ENCODE assay signal across 8 cellular contexts in genomic region chr15:70853270-70853854, GRCh38. TPM values are rescaled to one million over a fixed set of nuclear protein-coding genes. Genes with fewer than 3 reads are reported as not detected.
DNase-seq lines count a peak whose midpoint lies in the region; ATAC-seq, FAIRE-seq and TF ChIP-seq lines count a peak whose summit lies in the region.

No MANE protein-coding gene starts in this region.

- no peak overlapping the region for H3K4ac ChIP-seq in H1 (replicated peaks; ENCODE audit: insufficient read length, low read depth, low read length)

- H3K4me1 ChIP-seq in H1 (replicated peaks in 1 of 4; ENCODE audit: control insufficient read depth in 3 of 4, insufficient read depth in 4 of 4, low read length in 3 of 4) = peaks cover 3 to 8% (median 5%) of the 10 kb centered on the region in 4 experiments; a peak in 4 of 7 replicates
- H3K4me1 ChIP-seq in mesodermal cell (ENCODE audit: control insufficient read depth, insufficient read depth, low read length, poor library complexity, severe bottlenecking) = peaks cover 15% of the 10 kb centered on the region
- peaks cover 17% of the 10 kb centered on the region for H3K4me1 ChIP-seq in upper lobe of right lung

- H2BK15ac ChIP-seq in H1 (ENCODE audit: low read length) = no peak overlapping the region

- TF ChIP-seq RAD21 in H1 (IDR thresholded peaks at IDR 0.05 in 1 of 2, conservative IDR thresholded peaks at IDR 0.05 in 1 of 2; ENCODE audit: low read depth in 2 of 2, low read length in 2 of 2) = no peak

- no peak overlapping the region; the same call in 1 of the 2 replicates for H3K27ac ChIP-seq in H1 (ENCODE audit: low read depth, low read length)
- peak overlapping the region; percentile 36 for H3K27ac ChIP-seq in mesodermal cell (ENCODE audit: low read depth, low read length, severe bottlenecking)
- peak overlapping the region; percentile 78 for H3K27ac ChIP-seq in upper lobe of right lung

- peak overlapping the region; percentile 81; the same call in 1 of the 2 replicates for H4K8ac ChIP-seq in H1 (ENCODE audit: extremely low read depth, insufficient read depth, low read length)

- no peaks in the 10 kb centered on the region for H3K36me3 ChIP-seq in H1 (ENCODE audit: control insufficient read depth in 2 of 4, insufficient read depth in 4 of 4, low read length in 3 of 4)
- H3K36me3 ChIP-seq in mesodermal cell (ENCODE audit: control insufficient read depth, insufficient read depth, low read length) = peaks cover 23% of the 10 kb centered on the region
- H3K36me3 ChIP-seq in upper lobe of right lung = no peaks in the 10 kb centered on the region

- POLR2A ChIA-PET in H1 (lab: Charles Lee; ENCODE audit: partially characterized antibody) = interaction anchor here (0.8 to 2.4 kb wide), 6 partner anchors 10 to 353 kb away, joined by 3 to 10 read pairs (median 4); partner anchors contain the start of gene THAP10

- H2BK20ac ChIP-seq in H1 (ENCODE audit: low read length) = no peak overlapping the region

- no peak for TF ChIP-seq EP300 in H1 (IDR thresholded peaks at IDR 0.05; ENCODE audit: borderline replicate concordance in 1 of 2, low read depth in 2 of 2, low read length in 2 of 2)

- peak; percentile 29 for DNase-seq in NCI-H82 (lab: John Stamatoyannopoulos, UW)
- no peak for DNase-seq in NCI-H82 treated with DMSO at 0.1 percent for 48 hours (lab: John Stamatoyannopoulos, UW; ENCODE audit: unreplicated experiment)
- peak; percentile 65 for DNase-seq in RPMI7951 (ENCODE audit: low read depth)
- DNase-seq in H1 (ENCODE audit: low read depth in 1 of 2, low spot score in 2 of 2) = peak; percentile 46 to 76
- DNase-seq in upper lobe of right lung = no peak
- no peak for DNase-seq in GOT3 (lab: John Stamatoyannopoulos, UW)

- H2BK120ac ChIP-seq in H1 (replicated peaks; ENCODE audit: low read depth, low read length) = no peak overlapping the region

- H3K79me1 ChIP-seq in H1 (ENCODE audit: low read depth, low read length) = no peaks in the 10 kb centered on the region

- H3K23me2 ChIP-seq in H1 (ENCODE audit: low read depth, low read length) = peaks cover 10% of the 10 kb centered on the region; the same call in 1 of the 2 replicates

- no peak for FAIRE-seq in H1 (lab: Jason Lieb, UNC)

- peak overlapping the region; percentile 3 to 79 (median 18); a peak in 4 of 7 replicates for H3K9ac ChIP-seq in H1 (replicated peaks in 1 of 4; ENCODE audit: extremely low read depth in 1 of 4, low read depth in 3 of 4, low read length in 3 of 4)

- H3K27me3 ChIP-seq in H1 (replicated peaks in 1 of 4; ENCODE audit: control insufficient read depth in 3 of 4, extremely low read depth in 1 of 4, insufficient read depth in 3 of 4, low read length in 3 of 4) = 0 out of 7 replicates have a peak, but pooled peaks cover 0 to 3% (median 0%) of the 10 kb centered on the region in 4 experiments
- peaks cover 19% of the 10 kb centered on the region for H3K27me3 ChIP-seq in upper lobe of right lung

- H4K20me1 ChIP-seq in H1 (replicated peaks in 1 of 2; ENCODE audit: control insufficient read depth in 1 of 2, insufficient read depth in 2 of 2, low read length in 2 of 2) = no peaks in the 10 kb centered on the region

- no peak overlapping the region for H2AK5ac ChIP-seq in H1 (ENCODE audit: low read depth, low read length)

- H3K4me2 ChIP-seq in H1 (ENCODE audit: insufficient read depth in 1 of 2, low read depth in 2 of 2, low read length in 2 of 2) = peak overlapping the region; percentile 36 to 90

- no peak overlapping the region for H3K56ac ChIP-seq in H1 (replicated peaks; ENCODE audit: insufficient read length, low read depth, low read length)

- peak; percentile 16 for ATAC-seq in upper lobe of right lung
- ATAC-seq in HG02870 (IDR thresholded peaks at IDR 0.05; ENCODE audit: unreplicated experiment) = no peak

- intact Hi-C loops in upper lobe of right lung (cut with DNase I) = no loop called here

- no peak overlapping the region for H3K18ac ChIP-seq in H1 (ENCODE audit: extremely low read depth, low read length)

- H3K14ac ChIP-seq in H1 (ENCODE audit: insufficient read length) = no peak overlapping the region

- peak in 1 of 2 experiments; percentile 44; a peak in 2 of 3 replicates for TF ChIP-seq POLR2A in H1 (IDR thresholded peaks at IDR 0.05; ENCODE audit: control extremely low read depth in 1 of 2, low read depth in 2 of 2, low read length in 2 of 2)

- peaks cover 0 to 9% of the 10 kb centered on the region in 2 experiments; a peak in 1 of 4 replicates for H3K79me2 ChIP-seq in H1 (ENCODE audit: control insufficient read depth in 1 of 2, insufficient read depth in 2 of 2, low read length in 2 of 2)

- no peak overlapping the region for H2BK5ac ChIP-seq in H1 (ENCODE audit: low read depth, low read length)

- H3K4me3 ChIP-seq in H1 (ENCODE audit: extremely low read depth in 1 of 4, insufficient read depth in 2 of 4, low read depth in 3 of 4, low read length in 4 of 4) (peak overlapping the region; percentile 70 to 80 (median 73)), mesodermal cell (ENCODE audit: extremely low read depth, insufficient read depth, low read length, poor library complexity, severe bottlenecking) (peak overlapping the region; percentile 72), upper lobe of right lung (peak overlapping the region; percentile 60)

- peak overlapping the region; percentile 62 for H4K91ac ChIP-seq in H1 (replicated peaks; ENCODE audit: insufficient read length, low read length)

- H3K23ac ChIP-seq in H1 (ENCODE audit: insufficient read length) = no peak overlapping the region

- no peak overlapping the region for H4K5ac ChIP-seq in H1 (ENCODE audit: insufficient read length, low read depth, low read length)

- WGBS in H1 (ENCODE audit: extremely low coverage in 1 of 2, insufficient coverage in 1 of 2, insufficient read length in 1 of 2, insufficient replicate concordance in 2 of 2, low coverage in 1 of 2, low lambda C conversion rate in 2 of 2, missing lambda C conversion rate in 1 of 2), 2 experiments = 1% methylated on average over 28 of the region's 38 CpGs; no CpG with 5 or more reads in 1 of the 2 experiments
- WGBS in mesodermal cell (ENCODE audit: insufficient coverage in 2 of 2), 2 experiments = 0 to 1% methylated on average over 20 to 35 of the region's 38 CpGs

- CTCF ChIA-PET in H1 (lab: Charles Lee; ENCODE audit: partially characterized antibody) = interaction anchor here (0.6 to 2.7 kb wide), 9 partner anchors 15 to 41 kb away, joined by 3 to 13 read pairs (median 5); no protein-coding TSS in a partner anchor

- H2BK12ac ChIP-seq in H1 (ENCODE audit: low read depth, low read length) = no peak overlapping the region

- H3K9me3 ChIP-seq in H1 (ENCODE audit: insufficient read depth in 2 of 2, low read depth in 1 of 2, low read length in 1 of 2) = no peaks in the 10 kb centered on the region
- no peaks in the 10 kb centered on the region for H3K9me3 ChIP-seq in mesodermal cell (ENCODE audit: control insufficient read depth, low read length)
- H3K9me3 ChIP-seq in upper lobe of right lung = no peaks in the 10 kb centered on the region

- no peak for TF ChIP-seq CTCF in H1 (IDR thresholded peaks at IDR 0.05; ENCODE audit: control extremely low read depth in 1 of 3, insufficient read depth in 1 of 3, low read depth in 1 of 3, low read length in 3 of 3)
- TF ChIP-seq CTCF in upper lobe of right lung (IDR thresholded peaks at IDR 0.05) = no peak

- 0 out of 2 replicates have a peak overlapping the region, but pooled peaks have one; percentile 6 for H2AFZ ChIP-seq in H1 (ENCODE audit: low read length)

RNA-seq across cellular contexts. Expression of gene LARP6, which starts 0.6 kb away (rescaled TPM):
- 64.3 and 72.7 TPM in 2 replicates for total RNA-seq in RPMI7951 (2014; rRNA removed; shearing (Covaris generic))
- 20.2 and 21.0 TPM in 2 replicates for total RNA-seq in H1 (2021; fragmentation: NEBNext Ultra II Directional; extraction: Animal tissue kit (Norgen Biotek cat#: 25700))
- 23.9 and 24.7 TPM in 2 replicates for polyA plus RNA-seq in H1 (2011; rRNA removed)
- polyA plus RNA-seq in H1 (2011; cell fraction: cytosol; rRNA removed) = 24.6 TPM
- polyA plus RNA-seq in H1 (2011; cell fraction: nucleus; rRNA removed) = 15.6 TPM
- polyA plus RNA-seq in H1 (2012, experiment 1 of 2) = 21.5 to 30.2 TPM (median 23.2 TPM) in 4 replicates
- 15.6 TPM for polyA plus RNA-seq in H1 (2012, experiment 2 of 2)
- 17.0 TPM for polyA plus RNA-seq in H1 (2013, experiment 1 of 2)
- 17.2 TPM for polyA plus RNA-seq in H1 (2013, experiment 2 of 2)
- polyA minus RNA-seq in H1 (2011; rRNA and poly(A)+ RNA removed) = 12.1 and 12.8 TPM in 2 replicates
- polyA minus RNA-seq in H1 (2011; cell fraction: cytosol; rRNA and poly(A)+ RNA removed) = 5.7 TPM
- 15.3 TPM for polyA minus RNA-seq in H1 (2011; cell fraction: nucleus; rRNA and poly(A)+ RNA removed)
- 22.8 TPM for polyA plus RNA-seq in mesodermal cell (2013, experiment 1 of 2)
- polyA plus RNA-seq in mesodermal cell (2013, experiment 2 of 2) = 20.9 TPM
- total RNA-seq in upper lobe of right lung = 6.2 TPM

RNA-seq across cellular contexts. Expression of gene THAP10, which starts 38.9 kb away (rescaled TPM):
- 8.4 and 9.0 TPM in 2 replicates for total RNA-seq in RPMI7951 (2014; rRNA removed; shearing (Covaris generic))
- total RNA-seq in H1 (2021; fragmentation: NEBNext Ultra II Directional; extraction: Animal tissue kit (Norgen Biotek cat#: 25700)) = 3.4 and 4.5 TPM in 2 replicates
- 2.8 and 3.2 TPM in 2 replicates for polyA plus RNA-seq in H1 (2011; rRNA removed)
- polyA plus RNA-seq in H1 (2011; cell fraction: cytosol; rRNA removed) = 3.8 TPM
- polyA plus RNA-seq in H1 (2011; cell fraction: nucleus; rRNA removed) = 1.9 TPM
- 2.0 to 4.7 TPM (median 3.4 TPM) in 4 replicates for polyA plus RNA-seq in H1 (2012, experiment 1 of 2)
- 0.62 TPM for polyA plus RNA-seq in H1 (2012, experiment 2 of 2)
- polyA plus RNA-seq in H1 (2013, experiment 1 of 2) = 2.7 TPM
- 2.7 TPM for polyA plus RNA-seq in H1 (2013, experiment 2 of 2)
- polyA minus RNA-seq in H1 (2011; rRNA and poly(A)+ RNA removed) = 1.5 and 2.0 TPM in 2 replicates
- 4.3 TPM for polyA minus RNA-seq in H1 (2011; cell fraction: cytosol; rRNA and poly(A)+ RNA removed)
- 1.8 TPM for polyA minus RNA-seq in H1 (2011; cell fraction: nucleus; rRNA and poly(A)+ RNA removed)
- polyA plus RNA-seq in mesodermal cell (2013, experiment 1 of 2) = 5.5 TPM
- polyA plus RNA-seq in mesodermal cell (2013, experiment 2 of 2) = 6.1 TPM
- total RNA-seq in upper lobe of right lung = 1.5 TPM

RNA-seq across cellular contexts. Expression of gene LRRC49, which starts 39.3 kb away (rescaled TPM):
- 12.5 and 14.5 TPM in 2 replicates for total RNA-seq in RPMI7951 (2014; rRNA removed; shearing (Covaris generic))
- 9.3 and 10.4 TPM in 2 replicates for total RNA-seq in H1 (2021; fragmentation: NEBNext Ultra II Directional; extraction: Animal tissue kit (Norgen Biotek cat#: 25700))
- 5.0 TPM in 2 replicates for polyA plus RNA-seq in H1 (2011; rRNA removed)
- 7.7 TPM for polyA plus RNA-seq in H1 (2011; cell fraction: cytosol; rRNA removed)
- 6.0 TPM for polyA plus RNA-seq in H1 (2011; cell fraction: nucleus; rRNA removed)
- 6.2 to 8.3 TPM (median 7.3 TPM) in 4 replicates for polyA plus RNA-seq in H1 (2012, experiment 1 of 2)
- polyA plus RNA-seq in H1 (2012, experiment 2 of 2) = 0.64 TPM
- polyA plus RNA-seq in H1 (2013, experiment 1 of 2) = 7.6 TPM
- polyA plus RNA-seq in H1 (2013, experiment 2 of 2) = 6.7 TPM
- 9.2 and 13.0 TPM in 2 replicates for polyA minus RNA-seq in H1 (2011; rRNA and poly(A)+ RNA removed)
- polyA minus RNA-seq in H1 (2011; cell fraction: cytosol; rRNA and poly(A)+ RNA removed) = 7.0 TPM
- polyA minus RNA-seq in H1 (2011; cell fraction: nucleus; rRNA and poly(A)+ RNA removed) = 39.8 TPM
- polyA plus RNA-seq in mesodermal cell (2013, experiment 1 of 2) = 5.7 TPM
- polyA plus RNA-seq in mesodermal cell (2013, experiment 2 of 2) = 7.5 TPM
- 4.3 TPM for total RNA-seq in upper lobe of right lung

Comparison
In these comparisons a context has a peak if more than half of its experiments do, and no peak if none do; other contexts are left out.
1. DNase-seq: peak in NCI-H82 (single experiment), RPMI7951 (single experiment) and H1 (2 of 2); none in NCI-H82 treated with DMSO at 0.1 percent for 48 hours (single experiment), upper lobe of right lung (single experiment) and GOT3 (single experiment).
2. Peak in every context shown above with its lines, with median percentiles within 50 percentile points of each other: H3K4me3 ChIP-seq.